1 cellular context compared by ENCODE assay signal in genomic region chr3:124696011-124696410, GRCh38.
TF ChIP-seq lines count a peak whose summit lies in the region.

No MANE protein-coding gene starts in this region.

TF ChIP-seq in HepG2, 621 proteins besides CTCF, POLR2A, EP300 and RAD21 (continued from another document):
- peak; percentile 89; the same call in 1 of the 2 replicates for TF ChIP-seq RFXANK (CRISPR knock-in tag; IDR thresholded peaks at IDR 0.05)
- no peak for TF ChIP-seq CC2D1A (CRISPR knock-in tag; IDR thresholded peaks at IDR 0.05)
- no peak for TF ChIP-seq EEA1 (CRISPR knock-in tag; IDR thresholded peaks at IDR 0.05; ENCODE audit: borderline replicate concordance)
- peak; percentile 97 for TF ChIP-seq RFX5 (IDR thresholded peaks at IDR 0.05; ENCODE audit: low read depth, low read length)
- TF ChIP-seq, protein P1, sequence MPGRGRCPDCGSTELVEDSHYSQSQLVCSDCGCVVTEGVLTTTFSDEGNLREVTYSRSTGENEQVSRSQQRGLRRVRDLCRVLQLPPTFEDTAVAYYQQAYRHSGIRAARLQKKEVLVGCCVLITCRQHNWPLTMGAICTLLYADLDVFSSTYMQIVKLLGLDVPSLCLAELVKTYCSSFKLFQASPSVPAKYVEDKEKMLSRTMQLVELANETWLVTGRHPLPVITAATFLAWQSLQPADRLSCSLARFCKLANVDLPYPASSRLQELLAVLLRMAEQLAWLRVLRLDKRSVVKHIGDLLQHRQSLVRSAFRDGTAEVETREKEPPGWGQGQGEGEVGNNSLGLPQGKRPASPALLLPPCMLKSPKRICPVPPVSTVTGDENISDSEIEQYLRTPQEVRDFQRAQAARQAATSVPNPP (CRISPR knock-in tag; IDR thresholded peaks at IDR 0.05): no peak
- peak; percentile 33; the same call in 1 of the 2 replicates for TF ChIP-seq ZNF768 (CRISPR knock-in tag; IDR thresholded peaks at IDR 0.05)
